Comparison of ENCODE assay signal across 8 cellular contexts in genomic region chr11:44065161-44065571, GRCh38. TPM values are rescaled to one million over a fixed set of nuclear protein-coding genes. Genes with fewer than 3 reads are reported as not detected.
DNase-seq lines count a peak whose midpoint lies in the region; ATAC-seq and TF ChIP-seq lines count a peak whose summit lies in the region.

No MANE protein-coding gene starts in this region.

- no peak for DNase-seq in activated CD4-positive, alpha-beta T cell treated with anti-CD3 and anti-CD28 coated beads, Interleukin-2, amount 10 ng/mL, durations not matched to agents 24 days and 14 days
- DNase-seq in activated CD4-positive, alpha-beta T cell treated with anti-CD3 and anti-CD28 coated beads, Interleukin-2, amount 50 U/mL, for 4 hours: no peak
- no peak for DNase-seq in WTC11 (ENCODE audit: low spot score)
- DNase-seq in iPS-NIHi11 (ENCODE audit: low spot score): peak; percentile 55
- no peak for DNase-seq in foreskin fibroblast
- DNase-seq in effector CD4-positive, alpha-beta T cell: no peak

- intact Hi-C loops in activated CD4-positive, alpha-beta T cell treated with anti-CD3 and anti-CD28 coated beads, Interleukin-2, amount 10 ng/mL, durations not matched to agents 24 days and 14 days (cut with micrococcal nuclease): loop anchor here (5.0 kb wide), 2 partner anchors 123 to 383 kb away; partner anchors contain the start of genes C11orf96 and HSD17B12

- no peak for TF ChIP-seq CTCF in WTC11 (IDR thresholded peaks at IDR 0.05)
- TF ChIP-seq CTCF in foreskin fibroblast (IDR thresholded peaks at IDR 0.05; ENCODE audit: low read depth, low read length): no peak

- POLR2A ChIA-PET in WTC11 (lab: Charles Lee): interaction anchor here (0.6 kb wide), 2 partner anchors 77 to 536 kb away, joined by 4 to 7 read pairs; no protein-coding TSS in a partner anchor

- H3K9me3 Mint-ChIP-seq in activated CD4-positive, alpha-beta T cell treated with anti-CD3 and anti-CD28 coated beads, Interleukin-2, amount 10 ng/mL, durations not matched to agents 24 days and 14 days: peaks cover 4% of the 10 kb centered on the region
- H3K9me3 Mint-ChIP-seq in WTC11: no peaks in the 10 kb centered on the region
- no peaks in the 10 kb centered on the region for H3K9me3 Mint-ChIP-seq in stimulated activated memory B cell treated with anti-CD40 and anti-IgM and Interleukin-4, amounts not matched to agents 10 μg/mL and 1 μg/mL and 100 μg/mL, for 72 hours

- H3K27me3 Mint-ChIP-seq in activated CD4-positive, alpha-beta T cell treated with anti-CD3 and anti-CD28 coated beads, Interleukin-2, amount 10 ng/mL, durations not matched to agents 24 days and 14 days: peaks cover 2% of the 10 kb centered on the region
- H3K27me3 Mint-ChIP-seq in WTC11 (ENCODE audit: low read depth): peaks cover 10% of the 10 kb centered on the region
- no peaks in the 10 kb centered on the region for H3K27me3 Mint-ChIP-seq in stimulated activated memory B cell treated with anti-CD40 and anti-IgM and Interleukin-4, amounts not matched to agents 10 μg/mL and 1 μg/mL and 100 μg/mL, for 72 hours

- peak; percentile 49 for ATAC-seq in WTC11
- ATAC-seq in stimulated activated memory B cell treated with anti-CD40 and anti-IgM and Interleukin-4, amounts not matched to agents 10 μg/mL and 1 μg/mL and 100 μg/mL, for 72 hours: no peak
- no peak for ATAC-seq in GM21390 (IDR thresholded peaks at IDR 0.05; ENCODE audit: unreplicated experiment)

- no peak overlapping the region for H3K4me3 ChIP-seq in foreskin fibroblast (ENCODE audit: low read depth in 1 of 2, low read length in 2 of 2)

- peak overlapping the region; percentile 95 for H3K27ac Mint-ChIP-seq in activated CD4-positive, alpha-beta T cell treated with anti-CD3 and anti-CD28 coated beads, Interleukin-2, amount 10 ng/mL, durations not matched to agents 24 days and 14 days
- peak overlapping the region; percentile 82; the same call in 1 of the 2 replicates for H3K27ac Mint-ChIP-seq in WTC11
- H3K27ac Mint-ChIP-seq in stimulated activated memory B cell treated with anti-CD40 and anti-IgM and Interleukin-4, amounts not matched to agents 10 μg/mL and 1 μg/mL and 100 μg/mL, for 72 hours: peak overlapping the region; percentile 95

- H3K4me3 Mint-ChIP-seq in activated CD4-positive, alpha-beta T cell treated with anti-CD3 and anti-CD28 coated beads, Interleukin-2, amount 10 ng/mL, durations not matched to agents 24 days and 14 days: peak overlapping the region; percentile 92
- peak overlapping the region; percentile 76 for H3K4me3 Mint-ChIP-seq in WTC11
- H3K4me3 Mint-ChIP-seq in stimulated activated memory B cell treated with anti-CD40 and anti-IgM and Interleukin-4, amounts not matched to agents 10 μg/mL and 1 μg/mL and 100 μg/mL, for 72 hours: peak overlapping the region; percentile 87

- CTCF ChIA-PET in WTC11 (lab: Charles Lee): interaction anchor here (0.6 to 3.0 kb wide), 6 partner anchors 30 to 432 kb away, joined by 3 to 13 read pairs (median 6); partner anchors contain the start of gene EXT2

- peaks cover 9% of the 10 kb centered on the region for H3K36me3 Mint-ChIP-seq in activated CD4-positive, alpha-beta T cell treated with anti-CD3 and anti-CD28 coated beads, Interleukin-2, amount 10 ng/mL, durations not matched to agents 24 days and 14 days (ENCODE audit: low read depth)
- no peaks in the 10 kb centered on the region for H3K36me3 Mint-ChIP-seq in WTC11
- H3K36me3 Mint-ChIP-seq in stimulated activated memory B cell treated with anti-CD40 and anti-IgM and Interleukin-4, amounts not matched to agents 10 μg/mL and 1 μg/mL and 100 μg/mL, for 72 hours: peaks cover 6% of the 10 kb centered on the region

- peaks cover 25% of the 10 kb centered on the region for H3K4me1 Mint-ChIP-seq in activated CD4-positive, alpha-beta T cell treated with anti-CD3 and anti-CD28 coated beads, Interleukin-2, amount 10 ng/mL, durations not matched to agents 24 days and 14 days
- peaks cover 33% of the 10 kb centered on the region for H3K4me1 Mint-ChIP-seq in WTC11
- peaks cover 18% of the 10 kb centered on the region for H3K4me1 Mint-ChIP-seq in stimulated activated memory B cell treated with anti-CD40 and anti-IgM and Interleukin-4, amounts not matched to agents 10 μg/mL and 1 μg/mL and 100 μg/mL, for 72 hours

TF ChIP-seq in WTC11, 78 proteins besides CTCF, POLR2A, EP300 and RAD21:
- TF ChIP-seq ZNF121 (CRISPR knock-in tag; IDR thresholded peaks at IDR 0.05) (peak; percentile 17; the same call in 1 of the 2 replicates), ZBTB21 (CRISPR knock-in tag; IDR thresholded peaks at IDR 0.05; ENCODE audit: borderline replicate concordance) (no peak)

RNA-seq across cellular contexts. Expression of gene ACCS, which starts 0.9 kb away (rescaled TPM):
- total RNA-seq in activated CD4-positive, alpha-beta T cell treated with anti-CD3 and anti-CD28 coated beads, Interleukin-2, amount 10 ng/mL, durations not matched to agents 24 days and 14 days: 19.7 and 21.7 TPM in 2 replicates
- total RNA-seq in WTC11 (2021): 10.5 to 14.5 TPM (median 13.9 TPM) in 3 replicates

RNA-seq across cellular contexts. Expression of gene ACCSL, which starts 17.4 kb away (rescaled TPM):
- total RNA-seq in activated CD4-positive, alpha-beta T cell treated with anti-CD3 and anti-CD28 coated beads, Interleukin-2, amount 10 ng/mL, durations not matched to agents 24 days and 14 days: not detected in 2 replicates
- not detected in 3 replicates for total RNA-seq in WTC11 (2021)

RNA-seq across cellular contexts. Expression of gene EXT2, which starts 30.3 kb away (rescaled TPM):
- total RNA-seq in activated CD4-positive, alpha-beta T cell treated with anti-CD3 and anti-CD28 coated beads, Interleukin-2, amount 10 ng/mL, durations not matched to agents 24 days and 14 days: 31.0 and 35.1 TPM in 2 replicates
- 36.4 to 39.1 TPM (median 38.6 TPM) in 3 replicates for total RNA-seq in WTC11 (2021)
